Comparison of ENCODE assay signal across 8 cellular contexts in the genomic region with DNA sequence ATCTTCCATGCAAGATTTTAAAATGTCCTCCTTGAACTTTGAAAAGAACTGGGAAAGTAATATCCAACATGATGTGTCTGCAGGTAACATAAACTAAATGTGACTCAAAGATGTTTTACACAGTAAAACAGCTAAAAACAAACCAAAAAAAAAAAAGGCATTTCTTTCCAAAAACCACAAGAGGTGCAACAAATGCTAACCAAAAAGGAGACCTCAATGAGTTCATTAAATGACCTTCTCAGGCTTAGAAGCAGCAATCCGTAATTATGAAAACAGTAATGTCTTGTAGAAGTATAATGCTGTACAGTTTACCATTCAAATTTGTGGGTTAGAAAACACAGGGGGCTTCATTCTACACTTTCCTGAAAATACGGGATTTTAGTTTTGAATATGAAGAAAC. TPM values are rescaled to one million over a fixed set of nuclear protein-coding genes. Genes with fewer than 3 reads are reported as not detected.
A peak's percentile ranks its signal among the peaks of the same experiment; 100 is the strongest.
DNase-seq lines count a peak whose midpoint lies in the region; ATAC-seq and TF ChIP-seq lines count a peak whose summit lies in the region.

No MANE protein-coding gene starts in this region.

- POLR2A ChIA-PET in Panc1 (lab: Charles Lee) = no interaction called here

- H3K36me3 ChIP-seq in Panc1 (ENCODE audit: control insufficient read depth, insufficient read depth, low read length) (peaks cover 8% of the 10 kb centered on the region), endocrine pancreas (ENCODE audit: control insufficient read depth, insufficient read depth, low read length) (no peaks in the 10 kb centered on the region), parathyroid adenoma (ENCODE audit: control insufficient read depth, insufficient read depth, low read length) (no peaks in the 10 kb centered on the region)

- no peaks in the 10 kb centered on the region for H3K9me3 ChIP-seq in Panc1 (ENCODE audit: control insufficient read depth, insufficient read depth, low read depth, low read length)
- no peaks in the 10 kb centered on the region for H3K9me3 ChIP-seq in endocrine pancreas (ENCODE audit: control insufficient read depth, low read length)
- no peaks in the 10 kb centered on the region for H3K9me3 ChIP-seq in parathyroid adenoma (ENCODE audit: control insufficient read depth, low read length)

- BruUV-seq in Panc1 (replicated peaks; lab: Mats Ljungman, UMichigan) = no TSS peak

- in situ Hi-C loops in G401 (cut with HindIII; ENCODE audit: low sequenced_read_pairs) = no loop called here
- in situ Hi-C loops in Panc1 (cut with HindIII; ENCODE audit: low pct_unique_long_range_greater_than_20kb, low sequenced_read_pairs) = no loop called here

- H3K79me2 ChIP-seq in parathyroid adenoma = peaks cover 25% of the 10 kb centered on the region

- H3K27me3 ChIP-seq in Panc1 (ENCODE audit: control insufficient read depth, insufficient read depth, low read length) = no peaks in the 10 kb centered on the region
- no peaks in the 10 kb centered on the region for H3K27me3 ChIP-seq in endocrine pancreas (ENCODE audit: control insufficient read depth, insufficient read depth, low read length)
- no peaks in the 10 kb centered on the region for H3K27me3 ChIP-seq in parathyroid adenoma (ENCODE audit: control insufficient read depth, insufficient read depth, low read length)

- intact Hi-C loops in Panc1 (cut with micrococcal nuclease; ENCODE audit: unreplicated experiment) = loop anchor here (5.0 kb wide), 1 partner anchor 55 kb away; a partner anchor contains a TSS

- H3K4me3 ChIP-seq in Panc1 (ENCODE audit: low read depth in 2 of 2, low read length in 2 of 2) (peak overlapping the region; percentile 75 to 95; a peak in 3 of 4 replicates), endocrine pancreas (ENCODE audit: control insufficient read depth, insufficient read depth, low read length) (peak overlapping the region; percentile 87), parathyroid adenoma (ENCODE audit: low read depth, low read length) (peak overlapping the region; percentile 82)

- H3K4me1 ChIP-seq in Panc1 (ENCODE audit: control insufficient read depth, insufficient read depth, low read length) (peaks cover 49% of the 10 kb centered on the region), endocrine pancreas (ENCODE audit: control insufficient read depth, insufficient read depth, low read length) (peaks cover 35% of the 10 kb centered on the region), parathyroid adenoma (peaks cover 2% of the 10 kb centered on the region)

- H3K4me2 ChIP-seq in parathyroid adenoma (ENCODE audit: low read length) = peak overlapping the region; percentile 94

- TF ChIP-seq CTCF in Panc1 (IDR thresholded peaks at IDR 0.05) = no peak
- TF ChIP-seq CTCF in parathyroid adenoma (IDR thresholded peaks at IDR 0.05) = no peak

- CTCF ChIA-PET in Panc1 (lab: Charles Lee) = no interaction called here

- H2AFZ ChIP-seq in parathyroid adenoma = no peak overlapping the region

- no peak overlapping the region for H3K9ac ChIP-seq in endocrine pancreas (ENCODE audit: control insufficient read depth, insufficient read depth, low read length)
- no peak overlapping the region for H3K9ac ChIP-seq in parathyroid adenoma

- H3K27ac ChIP-seq in Panc1 (ENCODE audit: low read length) (peak overlapping the region; percentile 85), parathyroid adenoma (peak overlapping the region; percentile 93)

- DNase-seq in G401 (ENCODE audit: low spot score) (peak; percentile 16), Panc1 (ENCODE audit: low read depth, low spot score) (no peak), cerebellum (ENCODE audit: low spot score) (no peak), KG1 (lab: John Stamatoyannopoulos, UW) (no peak), NCI-H524 (lab: John Stamatoyannopoulos, UW) (no peak)

- no peak for ATAC-seq in Panc1
- no peak for ATAC-seq in GM18868 (IDR thresholded peaks at IDR 0.05; ENCODE audit: unreplicated experiment)

RNA-seq across cellular contexts. Expression of a gene that starts 2.5 kb away (rescaled TPM):
- 68.6 and 69.0 TPM in 2 replicates for total RNA-seq in G401 (2014; rRNA removed; shearing (Covaris generic))
- total RNA-seq in Panc1 (2021; ENCODE audit: unreplicated experiment) (81.8 TPM), cerebellum (71.3 TPM)
- 60.7 TPM for polyA plus RNA-seq in Panc1 (2012; ENCODE audit: insufficient read length)

RNA-seq across cellular contexts. Expression of a gene that starts 56.3 kb away (rescaled TPM):
- total RNA-seq in G401 (2014; rRNA removed; shearing (Covaris generic)) = 40.7 and 69.8 TPM in 2 replicates
- total RNA-seq in Panc1 (2021; ENCODE audit: unreplicated experiment) (31.8 TPM), cerebellum (18.2 TPM)
- polyA plus RNA-seq in Panc1 (2012; ENCODE audit: insufficient read length) = 12.8 TPM
